Comparison of ENCODE assay signal across 8 cellular contexts in the genomic region with DNA sequence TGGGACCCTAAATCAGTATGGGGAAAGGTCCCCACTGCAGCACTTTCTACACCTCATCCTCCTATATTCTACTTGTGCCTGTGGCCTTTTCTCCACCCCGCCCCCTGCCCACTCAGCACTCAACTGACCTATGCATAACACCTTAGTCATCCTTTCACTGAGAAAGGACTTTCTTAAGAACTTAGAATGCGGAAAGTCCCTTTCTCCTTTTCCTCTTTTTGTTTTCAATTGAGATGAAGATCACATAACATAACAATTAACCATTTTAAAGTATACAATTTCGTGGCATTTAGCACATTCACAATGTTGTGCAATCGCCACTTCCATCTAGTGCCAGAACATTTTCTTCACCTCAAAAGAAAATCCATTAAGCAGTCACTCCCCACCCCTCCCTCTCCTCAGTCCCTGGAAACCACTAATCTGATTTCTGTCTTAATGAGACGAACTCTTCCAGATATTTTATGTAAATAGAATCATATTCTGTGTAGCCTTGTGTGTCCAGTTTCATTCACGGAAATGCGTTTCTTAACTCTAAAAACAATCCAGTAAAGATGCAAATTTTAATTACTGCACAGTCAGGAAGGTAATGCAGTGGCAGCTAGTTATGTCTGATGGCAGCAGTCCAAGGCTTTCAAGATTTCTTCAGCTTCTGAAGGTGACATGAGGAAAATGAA. TPM values are rescaled to one million over a fixed set of nuclear protein-coding genes. Genes with fewer than 3 reads are reported as not detected.
DNase-seq lines count a peak whose midpoint lies in the region; ATAC-seq and TF ChIP-seq lines count a peak whose summit lies in the region.

No MANE protein-coding gene starts in this region.

- no peak overlapping the region for H2BK15ac ChIP-seq in mesenchymal stem cell (ENCODE audit: low read depth, poor library complexity, severe bottlenecking)

- 35% methylated on average over 4 of the region's 7 CpGs for WGBS in mesenchymal stem cell

- H3K4me1 Mint-ChIP-seq in IgD-negative memory B cell = peaks cover 13 to 18% (median 18%) of the 10 kb centered on the region in 3 donors
- H3K4me1 Mint-ChIP-seq in activated T-helper 2 cell treated with anti-CD3 and anti-CD28 coated beads, Interferon-gamma antibody, Interleukin-2, Interleukin-4, amounts not matched to agents 10 μg/mL and 5 μg/mL and 100 μg/mL, durations not matched to agents 14 hours and 24 hours and 36 hours (ENCODE audit: low read depth) = peaks cover 38% of the 10 kb centered on the region

- peak overlapping the region in 3 of 4 donors; percentile 27 to 74 (median 65) for H3K4me3 Mint-ChIP-seq in IgD-negative memory B cell
- peak overlapping the region; percentile 47 for H3K4me3 Mint-ChIP-seq in activated T-helper 2 cell treated with anti-CD3 and anti-CD28 coated beads, Interferon-gamma antibody, Interleukin-2, Interleukin-4, amounts not matched to agents 10 μg/mL and 5 μg/mL and 100 μg/mL, durations not matched to agents 14 hours and 24 hours and 36 hours (ENCODE audit: low read depth)

- no peaks in the 10 kb centered on the region for H3K27me3 Mint-ChIP-seq in IgD-negative memory B cell
- H3K27me3 Mint-ChIP-seq in activated T-helper 2 cell treated with anti-CD3 and anti-CD28 coated beads, Interferon-gamma antibody, Interleukin-2, Interleukin-4, amounts not matched to agents 10 μg/mL and 5 μg/mL and 100 μg/mL, durations not matched to agents 14 hours and 24 hours and 36 hours (ENCODE audit: low read depth) = no peaks in the 10 kb centered on the region

- H2BK120ac ChIP-seq in mesenchymal stem cell (ENCODE audit: low read depth, low read length) = no peak overlapping the region

- H3K36me3 ChIP-seq in A673 (ENCODE audit: insufficient read depth, low read length, poor library complexity, severe bottlenecking) (no peaks in the 10 kb centered on the region), mesenchymal stem cell (ENCODE audit: control insufficient read depth in 1 of 2, insufficient read depth in 2 of 2, low read depth in 1 of 2, low read length in 2 of 2) (peaks cover 0 to 13% of the 10 kb centered on the region in 2 experiments)

- H3K4me1 ChIP-seq in A673 (ENCODE audit: insufficient read depth, low read length, poor library complexity, severe bottlenecking) (peaks cover 20% of the 10 kb centered on the region), mesenchymal stem cell (ENCODE audit: control insufficient read depth, insufficient read depth, low read depth, low read length) (peaks cover 5% of the 10 kb centered on the region)

- H2BK12ac ChIP-seq in mesenchymal stem cell (ENCODE audit: low read length in 2 of 2) = no peak overlapping the region

- no peak overlapping the region for H3K4ac ChIP-seq in mesenchymal stem cell (ENCODE audit: low read depth in 1 of 2, low read length in 2 of 2)

- no peaks in the 10 kb centered on the region for H3K36me3 Mint-ChIP-seq in IgD-negative memory B cell
- no peaks in the 10 kb centered on the region for H3K36me3 Mint-ChIP-seq in activated T-helper 2 cell treated with anti-CD3 and anti-CD28 coated beads, Interferon-gamma antibody, Interleukin-2, Interleukin-4, amounts not matched to agents 10 μg/mL and 5 μg/mL and 100 μg/mL, durations not matched to agents 14 hours and 24 hours and 36 hours (ENCODE audit: low read depth)

- H3K9ac ChIP-seq in mesenchymal stem cell (ENCODE audit: low read length) = peak overlapping the region; percentile 31

- intact Hi-C loops in A673 (cut with micrococcal nuclease; ENCODE audit: unreplicated experiment) = loop anchor here (5.0 kb wide), 1 partner anchor 55 kb away; no protein-coding TSS in a partner anchor
- intact Hi-C loops in activated T-helper 2 cell treated with anti-CD3 and anti-CD28 coated beads, Interferon-gamma antibody, Interleukin-2, Interleukin-4, amounts not matched to agents 10 μg/mL and 5 μg/mL and 100 μg/mL, durations not matched to agents 14 hours and 24 hours and 36 hours (cut with micrococcal nuclease) = loop anchor here (1.0 to 5.0 kb wide), 7 partner anchors 29 to 131 kb away; partner anchors contain the start of gene FAS

- H3K79me1 ChIP-seq in mesenchymal stem cell (replicated peaks; ENCODE audit: low read length, poor library complexity, severe bottlenecking) = no peaks in the 10 kb centered on the region

- peak overlapping the region; percentile 25 for H3K27ac ChIP-seq in A673 (ENCODE audit: low read depth, low read length, poor library complexity, severe bottlenecking)
- H3K27ac ChIP-seq in mesenchymal stem cell (ENCODE audit: low read length, poor library complexity, severe bottlenecking) = no peak overlapping the region

- no peak overlapping the region for H4K91ac ChIP-seq in mesenchymal stem cell (ENCODE audit: low read length)

- no peak overlapping the region for H3K18ac ChIP-seq in mesenchymal stem cell (ENCODE audit: low read depth in 1 of 2, low read length in 2 of 2)

- no peak overlapping the region for H3K14ac ChIP-seq in mesenchymal stem cell (ENCODE audit: low read length in 2 of 2)

- TF ChIP-seq CTCF in A673 (conservative IDR thresholded peaks at IDR 0.05; ENCODE audit: low read depth, low read length) = no peak

- no TSS peak for BruUV-seq in A673 (replicated peaks; lab: Mats Ljungman, UMichigan)

- H2AK5ac ChIP-seq in mesenchymal stem cell (ENCODE audit: low read length, severe bottlenecking) = no peak overlapping the region

- H3K27me3 ChIP-seq in A673 (replicated peaks; ENCODE audit: insufficient read depth, low read depth, low read length, poor library complexity) (no peaks in the 10 kb centered on the region), mesenchymal stem cell (ENCODE audit: control insufficient read depth in 1 of 2, insufficient read depth in 1 of 2, low read length in 2 of 2) (no peaks in the 10 kb centered on the region)

- ATAC-seq in GM18907 (IDR thresholded peaks at IDR 0.05; ENCODE audit: unreplicated experiment) = peak; percentile 54
- no peak for ATAC-seq in GM19035 (IDR thresholded peaks at IDR 0.05; ENCODE audit: unreplicated experiment)

- DNase-seq in A673 (ENCODE audit: low spot score) (peak; percentile 59), mesenchymal stem cell (peak; percentile 69), NCI-H1105 (lab: John Stamatoyannopoulos, UW) (no peak), NCI-H774 (lab: John Stamatoyannopoulos, UW) (no peak)
- DNase-seq in activated T-helper 2 cell treated with anti-CD3 and anti-CD28 coated beads, Interferon-gamma antibody, Interleukin-2, Interleukin-4, amounts not matched to agents 10 μg/mL and 5 μg/mL and 100 μg/mL, durations not matched to agents 14 hours and 24 hours and 36 hours (ENCODE audit: low spot score) = no peak

- POLR2A ChIA-PET in A673 (lab: Charles Lee; ENCODE audit: low non-redundant PET) = no interaction called here

- no peak overlapping the region for H3K23ac ChIP-seq in mesenchymal stem cell (ENCODE audit: low read length in 2 of 2)

- H3K4me2 ChIP-seq in mesenchymal stem cell (ENCODE audit: low read length, poor library complexity, severe bottlenecking) = no peak overlapping the region

- H2AFZ ChIP-seq in mesenchymal stem cell (ENCODE audit: low read depth, low read length) = no peak overlapping the region

- H3K9me3 Mint-ChIP-seq in IgD-negative memory B cell = no peaks in the 10 kb centered on the region
- H3K9me3 Mint-ChIP-seq in activated T-helper 2 cell treated with anti-CD3 and anti-CD28 coated beads, Interferon-gamma antibody, Interleukin-2, Interleukin-4, amounts not matched to agents 10 μg/mL and 5 μg/mL and 100 μg/mL, durations not matched to agents 14 hours and 24 hours and 36 hours = no peaks in the 10 kb centered on the region

- H2BK5ac ChIP-seq in mesenchymal stem cell (ENCODE audit: low read depth, low read length, poor library complexity, severe bottlenecking) = no peak overlapping the region

- H3K9me3 ChIP-seq in A673 (ENCODE audit: low read depth, low read length, poor library complexity, severe bottlenecking) (no peaks in the 10 kb centered on the region), mesenchymal stem cell (ENCODE audit: control insufficient read depth, low read length) (no peaks in the 10 kb centered on the region)

- CTCF ChIA-PET in A673 (lab: Charles Lee) = no interaction called here

- no peak overlapping the region for H3K27ac Mint-ChIP-seq in IgD-negative memory B cell
- H3K27ac Mint-ChIP-seq in activated T-helper 2 cell treated with anti-CD3 and anti-CD28 coated beads, Interferon-gamma antibody, Interleukin-2, Interleukin-4, amounts not matched to agents 10 μg/mL and 5 μg/mL and 100 μg/mL, durations not matched to agents 14 hours and 24 hours and 36 hours = peak overlapping the region; percentile 50

- H4K8ac ChIP-seq in mesenchymal stem cell (ENCODE audit: low read length) = no peak overlapping the region

- no peak overlapping the region for H3K4me3 ChIP-seq in A673 (ENCODE audit: low read depth, low read length, poor library complexity, severe bottlenecking)
- peak overlapping the region in 1 of 2 experiments; percentile 0 for H3K4me3 ChIP-seq in mesenchymal stem cell (ENCODE audit: insufficient read depth in 1 of 2, low read depth in 1 of 2, low read length in 2 of 2)

RNA-seq across cellular contexts. Expression of gene FAS, which starts 41.7 kb away (rescaled TPM):
- 30.4 and 40.3 TPM in 2 replicates for total RNA-seq in A673 (2021)
- polyA plus RNA-seq in IgD-negative memory B cell = 11.1 TPM
- 20.7 and 22.5 TPM in 2 replicates for total RNA-seq in activated T-helper 2 cell treated with anti-CD3 and anti-CD28 coated beads, Interferon-gamma antibody, Interleukin-2, Interleukin-4, amounts not matched to agents 10 μg/mL and 5 μg/mL and 100 μg/mL, durations not matched to agents 14 hours and 24 hours and 36 hours
- polyA plus RNA-seq in mesenchymal stem cell (2013, experiment 1 of 2) = 16.2 TPM
- polyA plus RNA-seq in mesenchymal stem cell (2013, experiment 2 of 2) = 18.1 TPM

Comparison
In these comparisons a context has a peak if more than half of its experiments do, and no peak if none do; other contexts are left out.
1. DNase-seq: peak in A673 (single experiment) and mesenchymal stem cell (single experiment); none in activated T-helper 2 cell treated with anti-CD3 and anti-CD28 coated beads, Interferon-gamma antibody, Interleukin-2, Interleukin-4, amounts not matched to agents 10 μg/mL and 5 μg/mL and 100 μg/mL, durations not matched to agents 14 hours and 24 hours and 36 hours (single experiment), NCI-H1105 (single experiment) and NCI-H774 (single experiment).